34 cellular contexts compared by ENCODE assay signal in the genomic region with DNA sequence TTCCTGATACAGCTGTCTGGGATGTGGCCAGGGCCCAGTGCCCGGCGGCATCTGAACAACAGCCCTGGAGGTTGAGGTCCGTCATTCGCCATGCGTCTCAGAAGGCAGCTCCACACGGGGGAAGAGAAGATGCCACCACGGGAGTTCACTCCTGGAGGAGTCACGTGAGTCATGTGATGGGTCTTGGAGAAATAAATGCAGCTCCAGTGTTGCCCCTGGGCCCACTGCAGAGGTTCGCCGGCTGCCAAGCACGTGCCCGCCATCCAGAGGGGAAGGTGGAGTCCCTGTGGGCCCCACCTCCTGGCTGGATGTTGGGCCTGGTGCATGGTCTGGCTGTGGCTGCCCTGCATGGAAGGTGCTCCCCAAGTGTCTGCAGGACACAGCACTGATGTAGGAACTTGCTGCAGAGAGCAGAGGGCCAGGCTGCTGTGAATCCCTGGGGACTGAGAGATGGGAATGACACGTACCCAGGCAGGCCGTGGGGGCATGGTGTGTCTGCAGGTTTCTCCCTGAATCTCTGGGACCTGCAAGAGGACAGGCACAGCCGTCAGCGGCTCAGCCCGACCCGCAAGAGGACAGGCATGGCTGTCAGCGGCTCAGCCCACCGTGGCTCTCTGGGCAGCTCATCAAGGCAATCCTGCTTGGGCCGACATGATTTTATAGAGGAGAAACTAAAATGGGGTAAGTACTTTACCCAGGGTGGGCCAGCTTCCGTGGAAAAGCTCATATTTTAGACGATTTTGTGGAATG.
"Had no signal": no experiment of that assay in that cellular context is flagged by ENCODE, and none has a peak within 500 bp of the region (broad histone marks: within the 10 kb centered on the region; RNA-seq: fewer than 3 reads in every experiment).

No MANE protein-coding gene starts in this region.

- H3K4me3 ChIP-seq: SJCRH30, SK-N-MC had no signal

- H3K27ac ChIP-seq: brain microvascular endothelial cell, SJCRH30, SK-N-MC, WERI-Rb-1 had no signal

- H3K9me3 ChIP-seq: SJCRH30 had no signal

- DNase-seq: activated CD4-positive, alpha-beta memory T cell treated with anti-CD3 and anti-CD28 coated beads, Interleukin-2, amount 10 ng/mL, durations not matched to agents 7 days and 5 days; activated CD4-positive, alpha-beta T cell treated with anti-CD3 and anti-CD28 coated beads for 1 hour; activated CD4-positive, alpha-beta T cell treated with anti-CD3 and anti-CD28 coated beads for 48 hours; activated CD4-positive, CD25-positive, alpha-beta regulatory T cell; activated CD8-positive, alpha-beta memory T cell treated with anti-CD3 and anti-CD28 coated beads for 24 hours; activated CD8-positive, alpha-beta memory T cell treated with anti-CD3 and anti-CD28 coated beads, Interleukin-2, amount 10 ng/mL, durations not matched to agents 7 days and 5 days; activated effector memory CD4-positive, alpha-beta T cell treated with anti-CD3 and anti-CD28 coated beads, Interleukin-2, amount 50 U/mL, for 16 hours; activated naive CD4-positive, alpha-beta T cell; activated naive CD4-positive, alpha-beta T cell treated with anti-CD3 and anti-CD28 coated beads, Interleukin-2, amount 50 U/mL, for 16 hours; activated naive CD8-positive, alpha-beta T cell treated with anti-CD3 and anti-CD28 coated beads for 36 hours; activated T-cell treated with anti-CD3 and anti-CD28 coated beads, Interleukin-2, amount 50 U/mL, for 1 hour; activated T-cell treated with anti-CD3 and anti-CD28 coated beads, Interleukin-2, amount 50 U/mL, for 72 hours; amniotic stem cell; aorta; brain microvascular endothelial cell; central memory CD4-positive, alpha-beta T cell; Karpas-422; KBM-7; NCI-H1048; NCI-H1105 treated with DMSO at 0.1 percent for 48 hours; NCI-H1436; NCI-H1694; NCI-H1930; NCI-H2081 treated with DMSO at 0.1 percent for 48 hours; NCI-H226; NCI-H446 treated with DMSO at 0.1 percent for 48 hours; NCI-H524; NCI-H69; SHP77; SJCRH30; T1000; WERI-Rb-1 had no signal

- ATAC-seq: activated CD8-positive, alpha-beta memory T cell treated with anti-CD3 and anti-CD28 coated beads, Interleukin-2, amount 10 ng/mL, durations not matched to agents 7 days and 5 days; activated T-cell treated with anti-CD3 and anti-CD28 coated beads, Interleukin-2, amount 50 U/mL, for 72 hours; activated T-helper 17 cell treated with anti-CD3 and anti-CD28 coated beads, Interleukin-2, amount 50 U/mL, for 72 hours had no signal

- H3K4me1 ChIP-seq: SJCRH30 had no signal

- H3K27me3 ChIP-seq: brain microvascular endothelial cell, SJCRH30 had no signal

- H3K36me3 ChIP-seq: brain microvascular endothelial cell, SJCRH30, WERI-Rb-1 had no signal
